Comparison of ENCODE assay signal across 12 cellular contexts in genomic region chr13:24039621-24040475, GRCh38.
A peak's percentile ranks its signal among the peaks of the same experiment; 100 is the strongest.
DNase-seq lines count a peak whose midpoint lies in the region; ATAC-seq and TF ChIP-seq lines count a peak whose summit lies in the region.
"Had no signal": no experiment of that assay in that cellular context is flagged by ENCODE, and none has a peak within 500 bp of the region (broad histone marks: within the 10 kb centered on the region; RNA-seq: fewer than 3 reads in every experiment).

No MANE protein-coding gene starts in this region.

- ATAC-seq in stimulated activated naive CD8-positive, alpha-beta T cell treated with anti-CD3 and anti-CD28 coated beads, Interleukin-15, amount 100 ng/mL, for 72 hours = peak; percentile 52
- no peak for ATAC-seq in stimulated activated naive CD8-positive, alpha-beta T cell treated with anti-CD3 and anti-CD28 coated beads, Interleukin-15, Interleukin-2, amounts not matched to agents 100 U/mL and 50 U/mL, for 24 hours
- ATAC-seq in HG02943 (IDR thresholded peaks at IDR 0.05; ENCODE audit: low read depth, unreplicated experiment) (peak; percentile 58), HG03139 (IDR thresholded peaks at IDR 0.05; ENCODE audit: unreplicated experiment) (no peak)

- H3K27ac ChIP-seq in caudate nucleus (ENCODE audit: low read depth, low read length) = peak overlapping the region; percentile 97
- H3K27ac ChIP-seq: ovary had no signal

- H3K4me1 Mint-ChIP-seq in stimulated activated naive CD8-positive, alpha-beta T cell treated with anti-CD3 and anti-CD28 coated beads, Interleukin-15, amount 100 ng/mL, for 72 hours = peaks cover 24% of the 10 kb centered on the region
- no peaks in the 10 kb centered on the region for H3K4me1 Mint-ChIP-seq in endothelial cell (ENCODE audit: unreplicated experiment)
- H3K4me1 Mint-ChIP-seq in activated CD4-positive, alpha-beta memory T cell treated with anti-CD3 and anti-CD28 coated beads, Interleukin-2, amount 10 ng/mL, durations not matched to agents 7 days and 5 days = peaks cover 26% of the 10 kb centered on the region

- CTCF ChIA-PET in activated CD4-positive, alpha-beta memory T cell treated with anti-CD3 and anti-CD28 coated beads, Interleukin-2, amount 10 ng/mL, durations not matched to agents 7 days and 5 days (lab: Charles Lee) = interaction anchor here (0.9 to 1.8 kb wide), 2 partner anchors 19 to 191 kb away, joined by 3 to 5 read pairs; no protein-coding TSS in a partner anchor

- H3K27me3 Mint-ChIP-seq in stimulated activated naive CD8-positive, alpha-beta T cell treated with anti-CD3 and anti-CD28 coated beads, Interleukin-15, amount 100 ng/mL, for 72 hours = peaks cover 11% of the 10 kb centered on the region
- H3K27me3 Mint-ChIP-seq in endothelial cell (ENCODE audit: unreplicated experiment) = peaks cover 1% of the 10 kb centered on the region
- no peaks in the 10 kb centered on the region for H3K27me3 Mint-ChIP-seq in activated CD4-positive, alpha-beta memory T cell treated with anti-CD3 and anti-CD28 coated beads, Interleukin-2, amount 10 ng/mL, durations not matched to agents 7 days and 5 days

- DNase-seq in stimulated activated naive CD8-positive, alpha-beta T cell treated with anti-CD3 and anti-CD28 coated beads, Interleukin-15, amount 100 ng/mL, for 72 hours = no peak
- DNase-seq in stimulated activated naive CD8-positive, alpha-beta T cell treated with anti-CD3 and anti-CD28 coated beads, Interleukin-15, Interleukin-2, amounts not matched to agents 100 U/mL and 50 U/mL, for 24 hours = no peak
- peak in 11 of 61 donors; percentile 22 to 64 (median 42) for DNase-seq in caudate nucleus (lab: John Stamatoyannopoulos, UW)
- no peak for DNase-seq in endothelial cell (ENCODE audit: low spot score)
- no peak for DNase-seq in NCI-H2196 (lab: John Stamatoyannopoulos, UW; ENCODE audit: unreplicated experiment)
- no peak for DNase-seq in activated CD4-positive, alpha-beta memory T cell treated with anti-CD3 and anti-CD28 coated beads, Interleukin-2, amount 10 ng/mL, durations not matched to agents 7 days and 5 days
- DNase-seq: NCI-H187, ovary, Peyer's patch, transverse colon had no signal

- H3K9me3 Mint-ChIP-seq in stimulated activated naive CD8-positive, alpha-beta T cell treated with anti-CD3 and anti-CD28 coated beads, Interleukin-15, amount 100 ng/mL, for 72 hours = no peaks in the 10 kb centered on the region
- H3K9me3 Mint-ChIP-seq in endothelial cell (ENCODE audit: unreplicated experiment) = no peaks in the 10 kb centered on the region
- H3K9me3 Mint-ChIP-seq in activated CD4-positive, alpha-beta memory T cell treated with anti-CD3 and anti-CD28 coated beads, Interleukin-2, amount 10 ng/mL, durations not matched to agents 7 days and 5 days = no peaks in the 10 kb centered on the region

- no peak overlapping the region for H3K4me3 Mint-ChIP-seq in stimulated activated naive CD8-positive, alpha-beta T cell treated with anti-CD3 and anti-CD28 coated beads, Interleukin-15, amount 100 ng/mL, for 72 hours
- H3K4me3 Mint-ChIP-seq in endothelial cell (ENCODE audit: unreplicated experiment) = no peak overlapping the region
- no peak overlapping the region for H3K4me3 Mint-ChIP-seq in activated CD4-positive, alpha-beta memory T cell treated with anti-CD3 and anti-CD28 coated beads, Interleukin-2, amount 10 ng/mL, durations not matched to agents 7 days and 5 days

- TF ChIP-seq CTCF in endothelial cell (IDR thresholded peaks at IDR 0.05; ENCODE audit: unreplicated experiment) = no peak

- POLR2A ChIA-PET in activated CD4-positive, alpha-beta memory T cell treated with anti-CD3 and anti-CD28 coated beads, Interleukin-2, amount 10 ng/mL, durations not matched to agents 7 days and 5 days (lab: Charles Lee) = no interaction called here

- H3K27ac Mint-ChIP-seq in stimulated activated naive CD8-positive, alpha-beta T cell treated with anti-CD3 and anti-CD28 coated beads, Interleukin-15, amount 100 ng/mL, for 72 hours = no peak overlapping the region
- H3K27ac Mint-ChIP-seq in endothelial cell (ENCODE audit: unreplicated experiment) = no peak overlapping the region
- H3K27ac Mint-ChIP-seq in activated CD4-positive, alpha-beta memory T cell treated with anti-CD3 and anti-CD28 coated beads, Interleukin-2, amount 10 ng/mL, durations not matched to agents 7 days and 5 days = no peak overlapping the region

- no peaks in the 10 kb centered on the region for H3K36me3 Mint-ChIP-seq in endothelial cell (ENCODE audit: low read depth, unreplicated experiment)
- no peaks in the 10 kb centered on the region for H3K36me3 Mint-ChIP-seq in activated CD4-positive, alpha-beta memory T cell treated with anti-CD3 and anti-CD28 coated beads, Interleukin-2, amount 10 ng/mL, durations not matched to agents 7 days and 5 days (ENCODE audit: low read depth)

Comparison
In these comparisons a context has a peak if more than half of its experiments do, and no peak if none do; other contexts are left out.
1. ATAC-seq: peak in stimulated activated naive CD8-positive, alpha-beta T cell treated with anti-CD3 and anti-CD28 coated beads, Interleukin-15, amount 100 ng/mL, for 72 hours (single experiment) and HG02943 (single experiment); none in stimulated activated naive CD8-positive, alpha-beta T cell treated with anti-CD3 and anti-CD28 coated beads, Interleukin-15, Interleukin-2, amounts not matched to agents 100 U/mL and 50 U/mL, for 24 hours (single experiment) and HG03139 (single experiment).